ENCODE assay signal across 8 cellular contexts in genomic region chr6:21666788-21667681, GRCh38.
DNase-seq lines count a peak whose midpoint lies in the region; FAIRE-seq and TF ChIP-seq lines count a peak whose summit lies in the region.

No MANE protein-coding gene starts in this region.

- H3K4me1 ChIP-seq in A673 (ENCODE audit: insufficient read depth, low read length, poor library complexity, severe bottlenecking) (peaks cover 19% of the 10 kb centered on the region), muscle layer of colon (ENCODE audit: insufficient read depth, low read length) (peaks cover 13% of the 10 kb centered on the region)

- H3K4me1 Mint-ChIP-seq in IgD-negative memory B cell: peaks cover 14 to 22% (median 19%) of the 10 kb centered on the region in 3 donors

- H3K4me3 ChIP-seq in A673 (ENCODE audit: low read depth, low read length, poor library complexity, severe bottlenecking): peak overlapping the region; percentile 32
- peak overlapping the region; percentile 86 for H3K4me3 ChIP-seq in coronary artery
- peak overlapping the region; percentile 51 to 74 for H3K4me3 ChIP-seq in muscle layer of colon (ENCODE audit: low read depth in 1 of 2, low read length in 2 of 2)

- POLR2A ChIA-PET in A673 (lab: Charles Lee; ENCODE audit: low non-redundant PET): no interaction called here

- no peaks in the 10 kb centered on the region for H3K9me3 ChIP-seq in A673 (ENCODE audit: low read depth, low read length, poor library complexity, severe bottlenecking)
- no peaks in the 10 kb centered on the region for H3K9me3 ChIP-seq in muscle layer of colon (ENCODE audit: low read length)

- CTCF ChIA-PET in A673 (lab: Charles Lee): interaction anchor here (0.5 kb wide), 1 partner anchor 10 kb away, joined by 6 read pairs; no protein-coding TSS in a partner anchor

- H3K27ac ChIP-seq in A673 (ENCODE audit: low read depth, low read length, poor library complexity, severe bottlenecking) (no peak overlapping the region), coronary artery (peak overlapping the region; percentile 53 to 87), muscle layer of colon (ENCODE audit: low read depth, low read length) (peak overlapping the region; percentile 60)

- TF ChIP-seq CTCF in A673 (conservative IDR thresholded peaks at IDR 0.05; ENCODE audit: low read depth, low read length): no peak
- TF ChIP-seq CTCF in coronary artery (IDR thresholded peaks at IDR 0.05): no peak

- H3K27ac Mint-ChIP-seq in IgD-negative memory B cell: no peak overlapping the region

- H3K27me3 ChIP-seq in A673 (replicated peaks; ENCODE audit: insufficient read depth, low read depth, low read length, poor library complexity) (peaks cover 71% of the 10 kb centered on the region), muscle layer of colon (ENCODE audit: control insufficient read depth in 1 of 2, insufficient read depth in 2 of 2, low read length in 2 of 2) (peaks cover 9 to 17% of the 10 kb centered on the region in 2 donors)

- no peaks in the 10 kb centered on the region for H3K36me3 ChIP-seq in A673 (ENCODE audit: insufficient read depth, low read length, poor library complexity, severe bottlenecking)
- H3K36me3 ChIP-seq in muscle layer of colon (ENCODE audit: insufficient read depth, low read length): no peaks in the 10 kb centered on the region

- H3K9me3 Mint-ChIP-seq in IgD-negative memory B cell: peaks cover 0 to 3% (median 0%) of the 10 kb centered on the region in 3 donors

- H3K27me3 Mint-ChIP-seq in IgD-negative memory B cell: peaks cover 59% of the 10 kb centered on the region

- DNase-seq in A673 (ENCODE audit: low spot score): no peak
- no peak for DNase-seq in coronary artery (ENCODE audit: low spot score)
- no peak for DNase-seq in hypothalamus (lab: John Stamatoyannopoulos, UW)
- no peak for DNase-seq in RCC 7860 (ENCODE audit: low spot score)
- DNase-seq in mesenteric fat pad (ENCODE audit: low spot score): no peak
- no peak for DNase-seq in glomerular visceral epithelial cell (ENCODE audit: extremely low spot score)

- H3K4me3 Mint-ChIP-seq in IgD-negative memory B cell: peak overlapping the region in 3 of 4 donors; percentile 34 to 78 (median 76)

- H3K9ac ChIP-seq in muscle layer of colon (ENCODE audit: low read length): peak overlapping the region; percentile 57

- BruUV-seq in A673 (replicated peaks; lab: Mats Ljungman, UMichigan): no TSS peak

- intact Hi-C loops in A673 (cut with micrococcal nuclease; ENCODE audit: unreplicated experiment): no loop called here

- FAIRE-seq in RCC 7860 (lab: Jason Lieb, UNC): no peak

- H3K36me3 Mint-ChIP-seq in IgD-negative memory B cell: no peaks in the 10 kb centered on the region

Comparison
In these comparisons a context has a peak if more than half of its experiments do, and no peak if none do; other contexts are left out.
1. H3K4me3 ChIP-seq: peak in every context shown above with its lines; median percentile 86 in coronary artery; 62 in muscle layer of colon; 32 in A673.